ENCODE assay signal across 27 cellular contexts in the genomic region with DNA sequence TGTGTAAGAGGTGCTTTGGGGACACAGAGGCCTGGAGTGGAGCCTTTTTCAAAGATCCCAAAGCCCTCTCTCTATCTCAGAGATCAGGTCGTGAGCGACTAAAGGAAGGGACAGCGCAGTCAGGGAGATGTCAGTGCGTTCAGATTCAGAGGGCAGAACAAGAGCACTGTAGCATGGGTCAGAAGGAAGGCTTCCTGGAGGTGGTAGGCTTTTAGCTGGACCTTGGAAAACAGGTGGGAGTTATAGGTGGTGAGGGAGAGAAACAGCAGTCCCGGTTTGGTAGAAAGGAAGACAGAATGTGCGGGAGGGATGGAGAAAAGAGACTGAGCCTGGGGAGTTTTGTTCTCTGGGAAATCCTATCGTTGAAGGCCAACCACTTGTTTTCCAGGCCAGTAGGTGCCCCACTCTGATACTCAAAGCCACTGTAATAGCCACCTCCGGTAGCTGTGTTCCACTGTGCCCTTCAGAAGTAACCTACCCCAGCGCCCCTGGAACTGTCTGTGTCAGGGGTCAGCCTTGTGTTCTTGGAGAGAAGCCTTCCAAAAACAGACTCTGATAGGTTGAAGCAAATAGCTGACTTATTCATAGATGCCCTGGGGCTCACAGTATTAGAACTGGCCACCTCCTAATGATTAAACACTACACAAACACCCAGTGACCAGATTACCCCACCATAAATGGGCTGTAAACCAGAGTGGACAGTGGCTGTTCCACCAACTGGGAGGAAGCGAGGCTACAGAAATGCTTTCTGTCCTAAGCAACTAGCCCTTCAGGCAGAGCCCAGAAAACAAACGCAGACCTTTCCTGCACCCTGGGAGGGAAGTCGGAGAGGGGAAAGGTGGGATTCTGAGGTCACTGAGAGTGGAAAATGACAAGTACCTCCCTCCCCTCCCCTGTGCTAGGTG.
A peak's percentile ranks its signal among the peaks of the same experiment; 100 is the strongest.
DNase-seq lines count a peak whose midpoint lies in the region; ATAC-seq, FAIRE-seq and TF ChIP-seq lines count a peak whose summit lies in the region.
"Had no signal": no experiment of that assay in that cellular context is flagged by ENCODE, and none has a peak within 500 bp of the region (broad histone marks: within the 10 kb centered on the region; RNA-seq: fewer than 3 reads in every experiment).

No MANE protein-coding gene starts in this region.

- CTCF ChIA-PET in PC-9 (lab: Charles Lee), result no interaction called here

- H3K9me3 Mint-ChIP-seq in neural progenitor cell, result no peaks in the 10 kb centered on the region
- no peaks in the 10 kb centered on the region for H3K9me3 Mint-ChIP-seq in activated naive CD4-positive, alpha-beta T cell treated with anti-CD3 and anti-CD28 coated beads, Interleukin-2, amount 50 U/mL, for 72 hours
- H3K9me3 Mint-ChIP-seq: activated B cell treated with CpG ODN at 0.5 μM for 24 hours; activated CD8-positive, alpha-beta T cell treated with anti-CD3 and anti-CD28 coated beads for 36 hours; stimulated activated naive B cell treated with anti-CD40 and anti-IgM and Interleukin-4, amounts not matched to agents 10 μg/mL and 1 μg/mL and 100 μg/mL, for 72 hours had no signal

- H3K4me1 ChIP-seq in PC-9 (replicated peaks; ENCODE audit: insufficient read depth), result peaks cover 29% of the 10 kb centered on the region
- H3K4me1 ChIP-seq in kidney (ENCODE audit: control insufficient read depth in 1 of 2, insufficient read depth in 1 of 2, low read depth in 1 of 2, low read length in 2 of 2), result peaks cover 13 to 16% of the 10 kb centered on the region in 2 donors
- peaks cover 23% of the 10 kb centered on the region for H3K4me1 ChIP-seq in neural progenitor cell
- H3K4me1 ChIP-seq: colonic mucosa had no signal

- POLR2A ChIA-PET in PC-9 (lab: Charles Lee; ENCODE audit: unreplicated experiment), result no interaction called here

- H3F3A ChIP-seq in PC-9 (ENCODE audit: insufficient read depth, low read depth), result peaks cover 20% of the 10 kb centered on the region; the same call in 1 of the 2 replicates
- H3F3A ChIP-seq in neural progenitor cell (ENCODE audit: low read depth), result peaks cover 28% of the 10 kb centered on the region

- peaks cover 58% of the 10 kb centered on the region for H3K4me1 Mint-ChIP-seq in neural progenitor cell
- H3K4me1 Mint-ChIP-seq: activated B cell treated with CpG ODN at 0.5 μM for 24 hours, T-helper 17 cell had no signal

- no peak overlapping the region for H2AFZ ChIP-seq in PC-9
- H2AFZ ChIP-seq in neural progenitor cell (replicated peaks), result no peak overlapping the region
- H2AFZ ChIP-seq: GM23248 had no signal

- no peaks in the 10 kb centered on the region for H3K36me3 Mint-ChIP-seq in neural progenitor cell
- no peaks in the 10 kb centered on the region for H3K36me3 Mint-ChIP-seq in activated naive CD4-positive, alpha-beta T cell treated with anti-CD3 and anti-CD28 coated beads, Interleukin-2, amount 50 U/mL, for 72 hours
- H3K36me3 Mint-ChIP-seq: stimulated activated naive B cell treated with anti-CD40 and anti-IgM and Interleukin-4, amounts not matched to agents 10 μg/mL and 1 μg/mL and 100 μg/mL, for 72 hours had no signal

- TF ChIP-seq CTCF in PC-9 (conservative IDR thresholded peaks at IDR 0.05), result no peak
- no peak for TF ChIP-seq CTCF in kidney (IDR thresholded peaks at IDR 0.05; ENCODE audit: borderline replicate concordance, extremely low read depth, insufficient read depth)
- no peak for TF ChIP-seq CTCF in neural progenitor cell (IDR thresholded peaks at IDR 0.05)

- H3K27me3 Mint-ChIP-seq in neural progenitor cell (ENCODE audit: insufficient read depth, low read depth), result peaks cover 6% of the 10 kb centered on the region

- FAIRE-seq in kidney (lab: Jason Lieb, UNC), result peak; percentile 11
- FAIRE-seq: endometrium, islet of Langerhans had no signal

- intact Hi-C loops in PC-9 (cut with micrococcal nuclease; ENCODE audit: unreplicated experiment) (no loop called here), kidney (cut with DNase I) (no loop called here)

- H3K4me2 ChIP-seq in PC-9 (peak overlapping the region; percentile 59), neural progenitor cell (peak overlapping the region; percentile 0)

- H3K4me3 Mint-ChIP-seq in neural progenitor cell, result no peak overlapping the region
- H3K4me3 Mint-ChIP-seq: activated B cell treated with CpG ODN at 0.5 μM for 24 hours; activated CD8-positive, alpha-beta T cell treated with anti-CD3 and anti-CD28 coated beads for 36 hours; stimulated activated naive B cell treated with anti-CD40 and anti-IgM and Interleukin-4, amounts not matched to agents 10 μg/mL and 1 μg/mL and 100 μg/mL, for 72 hours; T-helper 17 cell had no signal

- H3K36me3 ChIP-seq in PC-9 (ENCODE audit: low read depth) (no peaks in the 10 kb centered on the region), kidney (ENCODE audit: control insufficient read depth in 1 of 2, insufficient read depth in 2 of 2, low read length in 2 of 2) (no peaks in the 10 kb centered on the region), neural progenitor cell (no peaks in the 10 kb centered on the region)
- H3K36me3 ChIP-seq: colonic mucosa had no signal

- no peaks in the 10 kb centered on the region for H3K9me2 ChIP-seq in PC-9 (ENCODE audit: insufficient read depth)

- H3K4me3 ChIP-seq in PC-9 (no peak overlapping the region), kidney (ENCODE audit: low read length in 2 of 2) (no peak overlapping the region), neural progenitor cell (no peak overlapping the region)
- H3K4me3 ChIP-seq: ascending aorta, colonic mucosa, GM23248 had no signal

- H3K27ac Mint-ChIP-seq in neural progenitor cell, result no peak overlapping the region
- no peak overlapping the region for H3K27ac Mint-ChIP-seq in activated naive CD4-positive, alpha-beta T cell treated with anti-CD3 and anti-CD28 coated beads, Interleukin-2, amount 50 U/mL, for 72 hours
- H3K27ac Mint-ChIP-seq: activated B cell treated with CpG ODN at 0.5 μM for 24 hours; activated CD8-positive, alpha-beta T cell treated with anti-CD3 and anti-CD28 coated beads for 36 hours; stimulated activated naive B cell treated with anti-CD40 and anti-IgM and Interleukin-4, amounts not matched to agents 10 μg/mL and 1 μg/mL and 100 μg/mL, for 72 hours; T-helper 17 cell had no signal

- H4K20me1 ChIP-seq in PC-9 (ENCODE audit: insufficient read depth) (no peaks in the 10 kb centered on the region), neural progenitor cell (ENCODE audit: low read depth) (peaks cover 56% of the 10 kb centered on the region)

- H3K9me3 ChIP-seq in PC-9 (ENCODE audit: insufficient read depth, low read depth), result no peaks in the 10 kb centered on the region
- H3K9me3 ChIP-seq in kidney (ENCODE audit: control insufficient read depth in 1 of 2, low read length in 2 of 2), result no peaks in the 10 kb centered on the region
- H3K9me3 ChIP-seq in neural progenitor cell (ENCODE audit: low read depth), result no peaks in the 10 kb centered on the region
- H3K9me3 ChIP-seq: ascending aorta, colonic mucosa had no signal

- H3K27ac ChIP-seq in PC-9, result peak overlapping the region; percentile 78
- H3K27ac ChIP-seq in kidney (ENCODE audit: low read depth in 2 of 2, low read length in 2 of 2), result peak overlapping the region; percentile 51 to 82
- H3K27ac ChIP-seq in neural progenitor cell, result no peak overlapping the region
- H3K27ac ChIP-seq: colonic mucosa, GM23248 had no signal

- H3K27me3 ChIP-seq in PC-9 (ENCODE audit: insufficient read depth, low read depth) (no peaks in the 10 kb centered on the region), neural progenitor cell (peaks cover 55% of the 10 kb centered on the region)
- H3K27me3 ChIP-seq: ascending aorta, colonic mucosa had no signal

- ATAC-seq in GM21515 (IDR thresholded peaks at IDR 0.05; ENCODE audit: unreplicated experiment) (no peak), HG02610 (IDR thresholded peaks at IDR 0.05; ENCODE audit: unreplicated experiment) (no peak)
- no peak for ATAC-seq in activated naive CD4-positive, alpha-beta T cell treated with anti-CD3 and anti-CD28 coated beads, Interleukin-2, amount 50 U/mL, for 72 hours
- ATAC-seq: activated CD8-positive, alpha-beta T cell treated with anti-CD3 and anti-CD28 coated beads for 36 hours; sciatic nerve; T-helper 17 cell had no signal

- H3K79me2 ChIP-seq in PC-9 (ENCODE audit: low read depth) (no peaks in the 10 kb centered on the region), neural progenitor cell (ENCODE audit: low read depth) (no peaks in the 10 kb centered on the region)

- H3K9ac ChIP-seq in kidney (ENCODE audit: low read length in 2 of 2) (peak overlapping the region in 1 of 2 donors; percentile 59), neural progenitor cell (no peak overlapping the region)
- H3K9ac ChIP-seq: GM23248 had no signal

- no TSS peak for BruUV-seq in PC-9 (replicated peaks; lab: Mats Ljungman, UMichigan)

- DNase-seq in ELF-1 (ENCODE audit: low read depth, low spot score) (peak; percentile 73), PC-9 (peak in 1 of 2 experiments; percentile 76), kidney (no peak), neural progenitor cell (ENCODE audit: low spot score) (no peak), NCI-H2107 treated with DMSO at 0.1 percent for 48 hours (lab: John Stamatoyannopoulos, UW; ENCODE audit: unreplicated experiment) (no peak)
- no peak for DNase-seq in activated naive CD4-positive, alpha-beta T cell treated with anti-CD3 and anti-CD28 coated beads, Interleukin-2, amount 50 U/mL, for 72 hours (ENCODE audit: low spot score in 2 of 2)
- DNase-seq: activated B cell treated with CpG ODN at 0.5 μM for 24 hours; activated CD8-positive, alpha-beta T cell treated with anti-CD3 and anti-CD28 coated beads for 36 hours; activated naive CD4-positive, alpha-beta T cell treated with Interleukin-2 at 50 U/mL for 16 hours; activated T-cell treated with anti-CD3 and anti-CD28 coated beads, Interleukin-2, amount 50 U/mL, for 1 hour; AML-193; colonic mucosa; EL; GM23248; hippocampal formation; Kasumi-1; NCI-H526 treated with DMSO at 0.1 percent for 48 hours; occipital lobe; SIG-M5; stimulated activated naive B cell treated with anti-CD40 and anti-IgM and Interleukin-4, amounts not matched to agents 10 μg/mL and 1 μg/mL and 100 μg/mL, for 72 hours; T-helper 17 cell had no signal
